ENCODE assay signal across 8 cellular contexts in genomic region chr12:11798856-11799530, GRCh38.
A peak's percentile ranks its signal among the peaks of the same experiment; 100 is the strongest.
DNase-seq lines count a peak whose midpoint lies in the region; ATAC-seq and TF ChIP-seq lines count a peak whose summit lies in the region.
"Had no signal": no experiment of that assay in that cellular context is flagged by ENCODE, and none has a peak within 500 bp of the region (broad histone marks: within the 10 kb centered on the region; RNA-seq: fewer than 3 reads in every experiment).

No MANE protein-coding gene starts in this region.

- TF ChIP-seq CTCF in HFF-Myc (IDR thresholded peaks at IDR 0.05; ENCODE audit: low read depth, low read length, missing control alignments) (no peak), epithelial cell of proximal tubule (conservative IDR thresholded peaks at IDR 0.05; ENCODE audit: low read depth, low read length) (no peak)

- H3K9me3 ChIP-seq in skeletal muscle satellite cell (replicated peaks; ENCODE audit: low read length): no peaks in the 10 kb centered on the region

- H3K27me3 Mint-ChIP-seq in activated T-cell treated with anti-CD3 and anti-CD28 coated beads, Interleukin-2, amount 50 U/mL, for 72 hours (ENCODE audit: low read depth): no peaks in the 10 kb centered on the region

- H3K27ac Mint-ChIP-seq in activated T-cell treated with anti-CD3 and anti-CD28 coated beads, Interleukin-2, amount 50 U/mL, for 72 hours: no peak overlapping the region

- H3K9me3 Mint-ChIP-seq in activated T-cell treated with anti-CD3 and anti-CD28 coated beads, Interleukin-2, amount 50 U/mL, for 72 hours: no peaks in the 10 kb centered on the region

- peak overlapping the region; percentile 60 for H3K4me2 ChIP-seq in skeletal muscle satellite cell (ENCODE audit: low read length)

- peaks cover 54% of the 10 kb centered on the region for H3K4me1 ChIP-seq in skeletal muscle satellite cell (ENCODE audit: control insufficient read depth, insufficient read depth, low read length)

- peaks cover 67% of the 10 kb centered on the region for H3K4me1 Mint-ChIP-seq in activated T-cell treated with anti-CD3 and anti-CD28 coated beads, Interleukin-2, amount 50 U/mL, for 72 hours (ENCODE audit: low read depth)

- no peak overlapping the region for H3K4me3 Mint-ChIP-seq in activated T-cell treated with anti-CD3 and anti-CD28 coated beads, Interleukin-2, amount 50 U/mL, for 72 hours

- peaks cover 2 to 8% of the 10 kb centered on the region in 2 donors for H3K36me3 Mint-ChIP-seq in activated T-cell treated with anti-CD3 and anti-CD28 coated beads, Interleukin-2, amount 50 U/mL, for 72 hours (ENCODE audit: insufficient read depth in 2 of 2)

- peak overlapping the region; percentile 37 for H3K9ac ChIP-seq in skeletal muscle satellite cell (ENCODE audit: low read depth, low read length)

- no peak overlapping the region for H3K4me3 ChIP-seq in HFF-Myc (replicated peaks; ENCODE audit: low read depth, low read length)
- no peak overlapping the region for H3K4me3 ChIP-seq in epithelial cell of proximal tubule (ENCODE audit: low read depth, low read length)
- H3K4me3 ChIP-seq in skeletal muscle satellite cell (ENCODE audit: low read length): no peak overlapping the region

- no peak for ATAC-seq in activated T-cell treated with anti-CD3 and anti-CD28 coated beads, Interleukin-2, amount 50 U/mL, for 72 hours (replicated peaks in 1 of 2)
- no peak for ATAC-seq in GM18519 (IDR thresholded peaks at IDR 0.05; ENCODE audit: low FRiP score, unreplicated experiment)

- DNase-seq in HFF-Myc (ENCODE audit: extremely low read depth, low read depth) (peak; percentile 78), RPMI8226 (peak; percentile 76), epithelial cell of proximal tubule (ENCODE audit: low read depth) (peak; percentile 35), ecto neural progenitor cell (ENCODE audit: low spot score) (no peak)
- no peak for DNase-seq in activated T-cell treated with anti-CD3 and anti-CD28 coated beads, Interleukin-2, amount 50 U/mL, for 72 hours
- DNase-seq: GOT3 had no signal

- no peaks in the 10 kb centered on the region for H3K27me3 ChIP-seq in skeletal muscle satellite cell (ENCODE audit: control insufficient read depth, insufficient read depth, low read length)

- H3K36me3 ChIP-seq in skeletal muscle satellite cell (ENCODE audit: insufficient read depth, low read length): no peaks in the 10 kb centered on the region

Comparison
In these comparisons a context has a peak if more than half of its experiments do, and no peak if none do; other contexts are left out.
1. DNase-seq: peak in HFF-Myc (single experiment), RPMI8226 (single experiment) and epithelial cell of proximal tubule (single experiment); none in ecto neural progenitor cell (single experiment) and activated T-cell treated with anti-CD3 and anti-CD28 coated beads, Interleukin-2, amount 50 U/mL, for 72 hours (0 of 2).